In genomic region chr6:89221109-89221508, GRCh38 we compare ENCODE assay signal across 36 cellular contexts. TPM values are rescaled to one million over a fixed set of nuclear protein-coding genes. Genes with fewer than 3 reads are reported as not detected.
"Had no signal": no experiment of that assay in that cellular context is flagged by ENCODE, and none has a peak within 500 bp of the region (broad histone marks: within the 10 kb centered on the region; RNA-seq: fewer than 3 reads in every experiment).

No MANE protein-coding gene starts in this region.

- DNase-seq: activated B cell treated with CpG ODN at 0.5 μM for 24 hours; activated CD4-positive, alpha-beta memory T cell treated with anti-CD3 and anti-CD28 coated beads, Interleukin-2, amount 10 ng/mL, durations not matched to agents 7 days and 5 days; activated CD4-positive, alpha-beta T cell treated with anti-CD3 and anti-CD28 coated beads for 4 hours; activated CD4-positive, alpha-beta T cell treated with anti-CD3 and anti-CD28 coated beads, Interleukin-2, amount 50 U/mL, for 1 hour; activated CD4-positive, CD25-positive, alpha-beta regulatory T cell treated with anti-CD3 and anti-CD28 coated beads, Interleukin-2, amount 50 U/mL, for 72 hours; activated CD8-positive, alpha-beta memory T cell treated with anti-CD3 and anti-CD28 coated beads for 24 hours; activated CD8-positive, alpha-beta memory T cell treated with anti-CD3 and anti-CD28 coated beads, Interleukin-2, amount 10 ng/mL, durations not matched to agents 7 days and 5 days; activated CD8-positive, alpha-beta memory T cell treated with anti-CD3 and anti-CD28 coated beads, Interleukin-2, amount 50 U/mL, for 48 hours; activated effector memory CD4-positive, alpha-beta T cell treated with Interleukin-2 at 50 U/mL for 16 hours; activated naive CD4-positive, alpha-beta T cell treated with anti-CD3 and anti-CD28 coated beads, Interleukin-2, amount 10 ng/mL, durations not matched to agents 7 days and 5 days; activated naive CD8-positive, alpha-beta T cell treated with anti-CD3 and anti-CD28 coated beads, Interleukin-2, amount 50 U/mL, for 24 hours; activated T-cell treated with anti-CD3 and anti-CD28 coated beads, Interleukin-2, amount 50 U/mL, for 48 hours; anterior cingulate cortex; caudate nucleus; cerebellar nuclear complex; Karpas-422; NCI-H1048; NCI-H1105 treated with DMSO at 0.1 percent for 48 hours; NCI-H1436; NCI-H1694; NCI-H1930; NCI-H2081 treated with DMSO at 0.1 percent for 48 hours; NCI-H226; NCI-H446 treated with DMSO at 0.1 percent for 48 hours; NCI-H524; NCI-H69; NCI-H82; SW 1271; T-helper 1 cell; T-helper 2 cell; T-helper 9 cell had no signal

- H3K27ac ChIP-seq: VCaP had no signal

- ATAC-seq: activated CD8-positive, alpha-beta memory T cell treated with anti-CD3 and anti-CD28 coated beads, Interleukin-2, amount 10 ng/mL, durations not matched to agents 7 days and 5 days; activated naive CD8-positive, alpha-beta T cell treated with anti-CD3 and anti-CD28 coated beads, Interleukin-2, amount 50 U/mL, for 24 hours; Panc1 had no signal

- FAIRE-seq: bronchial epithelial cell had no signal

RNA-seq across cellular contexts. Expression of gene GABRR1, which starts 4.0 kb away (rescaled TPM):
- total RNA-seq: activated B cell treated with CpG ODN at 0.5 μM for 24 hours; activated CD4-positive, alpha-beta memory T cell treated with anti-CD3 and anti-CD28 coated beads, Interleukin-2, amount 10 ng/mL, durations not matched to agents 7 days and 5 days; activated CD8-positive, alpha-beta memory T cell treated with anti-CD3 and anti-CD28 coated beads, Interleukin-2, amount 10 ng/mL, durations not matched to agents 7 days and 5 days; bronchial epithelial cell; MCF 10A; RPMI7951 had no signal
